ENCODE assay signal across 17 cellular contexts in genomic region chr2:211203986-211204385, GRCh38.
DNase-seq lines count a peak whose midpoint lies in the region; ATAC-seq, FAIRE-seq and TF ChIP-seq lines count a peak whose summit lies in the region.
"Had no signal": no experiment of that assay in that cellular context is flagged by ENCODE, and none has a peak within 500 bp of the region (broad histone marks: within the 10 kb centered on the region; RNA-seq: fewer than 3 reads in every experiment).

No MANE protein-coding gene starts in this region.

- no peak for DNase-seq in T-helper 2 cell
- no peak for DNase-seq in NCI-H526 treated with DMSO at 0.1 percent for 48 hours (lab: John Stamatoyannopoulos, UW)
- DNase-seq in HepG2 (ENCODE audit: low spot score), result no peak
- DNase-seq: activated B cell treated with CpG ODN at 0.5 μM for 24 hours; DMS53; GOT3; kidney glomerular epithelial cell; stimulated activated naive CD8-positive, alpha-beta T cell treated with anti-CD3 and anti-CD28 coated beads, Interleukin-15, amount 100 ng/mL, for 72 hours had no signal

- H3K4me3 ChIP-seq in HepG2 (replicated peaks in 1 of 3; ENCODE audit: insufficient read depth in 1 of 3, low read depth in 2 of 3, low read length in 3 of 3), result no peak overlapping the region
- H3K4me3 ChIP-seq: right atrium auricular region, SK-N-MC had no signal

- no peak for TF ChIP-seq POLR2A in HepG2 (IDR thresholded peaks at IDR 0.05; ENCODE audit: insufficient read depth in 1 of 2, low read depth in 2 of 2, low read length in 2 of 2)

- TF ChIP-seq CTCF in HepG2 (CRISPR knock-in tag; IDR thresholded peaks at IDR 0.05), result no peak

- BruUV-seq in HepG2 (replicated peaks; lab: Mats Ljungman, UMichigan), result no TSS peak

- H4K20me1 ChIP-seq in HepG2 (ENCODE audit: insufficient read depth, low read length), result no peaks in the 10 kb centered on the region

- no peak overlapping the region for H3K9ac ChIP-seq in HepG2 (ENCODE audit: insufficient read depth, low read depth, low read length)

- intact Hi-C loops in HepG2 (cut with micrococcal nuclease; ENCODE audit: unreplicated experiment), result no loop called here

- TF ChIP-seq EP300 in HepG2 (IDR thresholded peaks at IDR 0.05; ENCODE audit: low read depth in 2 of 2, low read length in 2 of 2) (no peak), HepG2 (CRISPR knock-in tag; IDR thresholded peaks at IDR 0.05; ENCODE audit: borderline replicate concordance) (no peak)

- no peak for FAIRE-seq in HepG2 (lab: Jason Lieb, UNC)
- FAIRE-seq: endothelial cell of umbilical vein had no signal

- H3K27me3 ChIP-seq in HepG2 (ENCODE audit: control insufficient read depth in 1 of 2, insufficient read depth in 2 of 2, low read length in 2 of 2), result no peaks in the 10 kb centered on the region
- H3K27me3 ChIP-seq: right atrium auricular region had no signal

- in situ Hi-C loops in HepG2 (cut with HindIII; ENCODE audit: extremely low pct_ligation_motif_present, low pct_unique_long_range_greater_than_20kb), result no loop called here

- no peaks in the 10 kb centered on the region for H3K36me3 ChIP-seq in HepG2 (replicated peaks in 1 of 2; ENCODE audit: control insufficient read depth in 1 of 2, insufficient read depth in 2 of 2, low read length in 2 of 2)
- H3K36me3 ChIP-seq: right atrium auricular region had no signal

- no peak overlapping the region for H3K27ac ChIP-seq in HepG2 (ENCODE audit: extremely low read length, insufficient read depth, low read length)
- H3K27ac ChIP-seq: right atrium auricular region, SK-N-MC had no signal

- CTCF ChIA-PET in HepG2 (lab: Yijun Ruan, JAX; ENCODE audit: low intra/inter-chr PET ratio, low total read pairs), result no interaction called here

- no peak overlapping the region for H3K4me2 ChIP-seq in HepG2 (ENCODE audit: low read depth, low read length)

- no peak for TF ChIP-seq RAD21 in HepG2 (CRISPR knock-in tag; IDR thresholded peaks at IDR 0.05)

- no peak overlapping the region for H2AFZ ChIP-seq in HepG2 (ENCODE audit: low read length)

- H3K9me3 ChIP-seq in HepG2 (ENCODE audit: low read length), result no peaks in the 10 kb centered on the region
- H3K9me3 ChIP-seq: right atrium auricular region had no signal

- ATAC-seq in GM18508 (IDR thresholded peaks at IDR 0.05; ENCODE audit: insufficient read depth, unreplicated experiment) (peak; percentile 65), GM21390 (IDR thresholded peaks at IDR 0.05; ENCODE audit: unreplicated experiment) (peak; percentile 83), HG03039 (IDR thresholded peaks at IDR 0.05; ENCODE audit: unreplicated experiment) (peak; percentile 82), HG03575 (IDR thresholded peaks at IDR 0.05; ENCODE audit: extremely low read depth, insufficient number of reproducible peaks, low FRiP score, unreplicated experiment) (peak; percentile 56), HepG2 (no peak), GM19463 (IDR thresholded peaks at IDR 0.05; ENCODE audit: unreplicated experiment) (no peak)
- ATAC-seq: activated naive CD4-positive, alpha-beta T cell treated with anti-CD3 and anti-CD28 coated beads, Interleukin-2, amount 50 U/mL, for 72 hours; stimulated activated naive CD8-positive, alpha-beta T cell treated with anti-CD3 and anti-CD28 coated beads, Interleukin-15, amount 100 ng/mL, for 72 hours had no signal

- H3K4me1 ChIP-seq in HepG2 (ENCODE audit: insufficient read depth, low read length), result no peaks in the 10 kb centered on the region
- H3K4me1 ChIP-seq: right atrium auricular region had no signal

- POLR2A ChIA-PET in HepG2 (lab: Yijun Ruan, JAX), result no interaction called here

- H3K79me2 ChIP-seq in HepG2 (ENCODE audit: insufficient read depth, low read length), result no peaks in the 10 kb centered on the region

TF ChIP-seq in HepG2, 621 proteins besides CTCF, POLR2A, EP300 and RAD21:
- TF ChIP-seq SAFB2 (CRISPR knock-in tag; IDR thresholded peaks at IDR 0.05; ENCODE audit: borderline replicate concordance, low read depth) (no peak), FOXK2 (IDR thresholded peaks at IDR 0.05) (no peak), GABPA (IDR thresholded peaks at IDR 0.05; ENCODE audit: low read depth, low read length) (no peak), GABPA (CRISPR knock-in tag; IDR thresholded peaks at IDR 0.05; ENCODE audit: low read depth) (no peak), ZNF337 (CRISPR knock-in tag; IDR thresholded peaks at IDR 0.05; ENCODE audit: borderline replicate concordance, low read depth) (no peak), ZNF317 (CRISPR knock-in tag; IDR thresholded peaks at IDR 0.05) (no peak), ADNP (CRISPR knock-in tag; IDR thresholded peaks at IDR 0.05) (no peak), PAWR (CRISPR knock-in tag; IDR thresholded peaks at IDR 0.05; ENCODE audit: borderline replicate concordance) (no peak)
TF ChIP-seq in HepG2: peak in this region for 0.

Comparison
In these comparisons a context has a peak if more than half of its experiments do, and no peak if none do; other contexts are left out.
1. ATAC-seq: peak in GM18508 (single experiment), GM21390 (single experiment), HG03039 (single experiment) and HG03575 (single experiment); none in HepG2 (single experiment) and GM19463 (single experiment).